ENCODE assay signal across 8 cellular contexts in genomic region chr16:68356249-68356918, GRCh38. TPM values are rescaled to one million over a fixed set of nuclear protein-coding genes. Genes with fewer than 3 reads are reported as not detected.
A peak's percentile ranks its signal among the peaks of the same experiment; 100 is the strongest.
DNase-seq lines count a peak whose midpoint lies in the region; ATAC-seq lines count a peak whose summit lies in the region.

No MANE protein-coding gene starts in this region.

- peaks cover 0 to 90% (median 20%) of the 10 kb centered on the region in 11 experiments; a peak in 11 of 22 replicates for H4K20me1 ChIP-seq in BLaER1 treated with 17β-estradiol and CSF1 and Interleukin-3, amounts not matched to agents 10 nM and 100 nM

- peak overlapping the region in 8 of 10 experiments; percentile 18 to 55 (median 47); a peak in 14 of 20 replicates for H3K4me3 ChIP-seq in BLaER1 treated with 17β-estradiol and CSF1 and Interleukin-3, amounts not matched to agents 10 nM and 100 nM
- H3K4me3 ChIP-seq in Jurkat, Clone E6-1 (ENCODE audit: low read length) = peak overlapping the region; percentile 30

- ATAC-seq in GM21381 (IDR thresholded peaks at IDR 0.05; ENCODE audit: unreplicated experiment) = peak; percentile 79
- peak; percentile 84 for ATAC-seq in activated CD8-positive, alpha-beta memory T cell treated with anti-CD3 and anti-CD28 coated beads, Interleukin-2, amount 10 ng/mL, durations not matched to agents 7 days and 5 days
- ATAC-seq in memory B cell (ENCODE audit: low read depth) = peak; percentile 79

- peak; percentile 96 for DNase-seq in Jurkat, Clone E6-1 (ENCODE audit: low read depth, low spot score)
- DNase-seq in activated CD8-positive, alpha-beta memory T cell treated with anti-CD3 and anti-CD28 coated beads, Interleukin-2, amount 10 ng/mL, durations not matched to agents 7 days and 5 days = peak; percentile 95
- DNase-seq in memory B cell (ENCODE audit: low spot score in 2 of 2) = no peak
- DNase-seq in iPS-NIHi7 (ENCODE audit: extremely low spot score) = no peak
- no peak for DNase-seq in hepatic stellate cell (ENCODE audit: low spot score)
- no peak for DNase-seq in NCI-H1417 (lab: John Stamatoyannopoulos, UW)

- H3K36me3 Mint-ChIP-seq in activated CD8-positive, alpha-beta memory T cell treated with anti-CD3 and anti-CD28 coated beads, Interleukin-2, amount 10 ng/mL, durations not matched to agents 7 days and 5 days = peaks cover 55% of the 10 kb centered on the region
- H3K36me3 Mint-ChIP-seq in memory B cell = peaks cover 27% of the 10 kb centered on the region

- no peaks in the 10 kb centered on the region for H3K27me3 Mint-ChIP-seq in activated CD8-positive, alpha-beta memory T cell treated with anti-CD3 and anti-CD28 coated beads, Interleukin-2, amount 10 ng/mL, durations not matched to agents 7 days and 5 days
- H3K27me3 Mint-ChIP-seq in memory B cell = no peaks in the 10 kb centered on the region

- H3K36me3 ChIP-seq in BLaER1 treated with 17β-estradiol and CSF1 and Interleukin-3, amounts not matched to agents 10 nM and 100 nM = peaks cover 46 to 77% (median 52%) of the 10 kb centered on the region in 11 experiments

- H3K4me3 Mint-ChIP-seq in activated CD8-positive, alpha-beta memory T cell treated with anti-CD3 and anti-CD28 coated beads, Interleukin-2, amount 10 ng/mL, durations not matched to agents 7 days and 5 days = peak overlapping the region; percentile 32
- H3K4me3 Mint-ChIP-seq in memory B cell = peak overlapping the region; percentile 54

- no peaks in the 10 kb centered on the region for H3K9me3 Mint-ChIP-seq in activated CD8-positive, alpha-beta memory T cell treated with anti-CD3 and anti-CD28 coated beads, Interleukin-2, amount 10 ng/mL, durations not matched to agents 7 days and 5 days (ENCODE audit: low read depth)
- no peaks in the 10 kb centered on the region for H3K9me3 Mint-ChIP-seq in memory B cell

- H3K4me2 ChIP-seq in BLaER1 treated with 17β-estradiol and CSF1 and Interleukin-3, amounts not matched to agents 10 nM and 100 nM = peak overlapping the region; percentile 85 to 100 (median 96)

- H3K4me1 Mint-ChIP-seq in activated CD8-positive, alpha-beta memory T cell treated with anti-CD3 and anti-CD28 coated beads, Interleukin-2, amount 10 ng/mL, durations not matched to agents 7 days and 5 days = peaks cover 37% of the 10 kb centered on the region
- peaks cover 6% of the 10 kb centered on the region for H3K4me1 Mint-ChIP-seq in memory B cell

- peak overlapping the region in 8 of 11 experiments; percentile 46 to 76 (median 66); a peak in 18 of 22 replicates for H3K9ac ChIP-seq in BLaER1 treated with 17β-estradiol and CSF1 and Interleukin-3, amounts not matched to agents 10 nM and 100 nM

- H3K9me3 ChIP-seq in BLaER1 treated with 17β-estradiol and CSF1 and Interleukin-3, amounts not matched to agents 10 nM and 100 nM (replicated peaks in 1 of 11) = no peaks in the 10 kb centered on the region

- peak overlapping the region; percentile 69 for H3K27ac Mint-ChIP-seq in activated CD8-positive, alpha-beta memory T cell treated with anti-CD3 and anti-CD28 coated beads, Interleukin-2, amount 10 ng/mL, durations not matched to agents 7 days and 5 days
- no peak overlapping the region for H3K27ac Mint-ChIP-seq in memory B cell

- H3K27ac ChIP-seq in BLaER1 treated with 17β-estradiol and CSF1 and Interleukin-3, amounts not matched to agents 10 nM and 100 nM = peak overlapping the region in 8 of 11 experiments; percentile 60 to 87 (median 80); a peak in 17 of 22 replicates

- H3K4me1 ChIP-seq in BLaER1 treated with 17β-estradiol and CSF1 and Interleukin-3, amounts not matched to agents 10 nM and 100 nM = peaks cover 64 to 86% (median 79%) of the 10 kb centered on the region in 10 experiments

- H3K27me3 ChIP-seq in BLaER1 treated with 17β-estradiol and CSF1 and Interleukin-3, amounts not matched to agents 10 nM and 100 nM = peaks cover 0 to 47% (median 0%) of the 10 kb centered on the region in 11 experiments; a peak in 5 of 22 replicates

- CTCF ChIA-PET in activated CD8-positive, alpha-beta memory T cell treated with anti-CD3 and anti-CD28 coated beads, Interleukin-2, amount 10 ng/mL, durations not matched to agents 7 days and 5 days (lab: Charles Lee) = interaction anchor here (0.7 to 3.8 kb wide), 21 partner anchors 8 to 165 kb away, joined by 3 to 48 read pairs (median 4); partner anchors contain the start of genes PRMT7, SLC7A6 and SLC7A6OS

RNA-seq across cellular contexts. Expression of gene PRMT7, which starts 45.6 kb away (rescaled TPM):
- 76.6 TPM for polyA plus RNA-seq in Jurkat, Clone E6-1 (2012; ENCODE audit: insufficient read depth, insufficient read length)
- 10 to 100 TPM; 60.9 to 73.9 TPM for total RNA-seq in activated CD8-positive, alpha-beta memory T cell treated with anti-CD3 and anti-CD28 coated beads, Interleukin-2, amount 10 ng/mL, durations not matched to agents 7 days and 5 days

RNA-seq across cellular contexts. Expression of gene SLC7A6OS, which starts 45.6 kb away (rescaled TPM):
- 16.5 TPM for polyA plus RNA-seq in Jurkat, Clone E6-1 (2012; ENCODE audit: insufficient read depth, insufficient read length)
- 10 to 100 TPM; 29.8 to 30.8 TPM for total RNA-seq in activated CD8-positive, alpha-beta memory T cell treated with anti-CD3 and anti-CD28 coated beads, Interleukin-2, amount 10 ng/mL, durations not matched to agents 7 days and 5 days

Comparison
In these comparisons a context has a peak if more than half of its experiments do, and no peak if none do; other contexts are left out.
1. DNase-seq: peak in Jurkat, Clone E6-1 (single experiment) and activated CD8-positive, alpha-beta memory T cell treated with anti-CD3 and anti-CD28 coated beads, Interleukin-2, amount 10 ng/mL, durations not matched to agents 7 days and 5 days (single experiment); none in memory B cell (0 of 2), iPS-NIHi7 (single experiment), hepatic stellate cell (single experiment) and NCI-H1417 (0 of 3).
2. Peak in every context shown above with its lines, with median percentiles within 50 percentile points of each other: ATAC-seq.